ENCODE assay signal across 1 cellular context in genomic region chr4:170027181-170027829, GRCh38.
TF ChIP-seq lines count a peak whose summit lies in the region.

No MANE protein-coding gene starts in this region.

TF ChIP-seq in HepG2, 621 proteins besides CTCF, POLR2A, EP300 and RAD21 (continued from another document and continues in another):
- TF ChIP-seq ZNF318 (CRISPR knock-in tag; IDR thresholded peaks at IDR 0.05) (peak; percentile 88; the same call in 1 of the 2 replicates), NR2F2 (IDR thresholded peaks at IDR 0.05; ENCODE audit: borderline replicate concordance, low read depth) (0 out of 2 replicates have a peak, but pooled peaks have one; percentile 45), PRDM10 (CRISPR knock-in tag; IDR thresholded peaks at IDR 0.05; ENCODE audit: low read depth) (0 out of 2 replicates have a peak, but pooled peaks have one; percentile 59), ZNF746 (CRISPR knock-in tag; IDR thresholded peaks at IDR 0.05) (peak; percentile 71; the same call in 1 of the 2 replicates), ZBTB7A (CRISPR knock-in tag; IDR thresholded peaks at IDR 0.05) (peak; percentile 74; the same call in 1 of the 2 replicates), KLF11 (CRISPR knock-in tag; IDR thresholded peaks at IDR 0.05) (0 out of 2 replicates have a peak, but pooled peaks have one; percentile 66), ISL2 (CRISPR knock-in tag; IDR thresholded peaks at IDR 0.05) (0 out of 2 replicates have a peak, but pooled peaks have one; percentile 41), ZNF766 (CRISPR knock-in tag; IDR thresholded peaks at IDR 0.05; ENCODE audit: borderline replicate concordance) (peak; percentile 82; the same call in 1 of the 2 replicates), RARG (CRISPR knock-in tag; IDR thresholded peaks at IDR 0.05; ENCODE audit: low read depth) (no peak), KDM5A (IDR thresholded peaks at IDR 0.05; ENCODE audit: borderline replicate concordance, low read length) (no peak), ZNF24 (IDR thresholded peaks at IDR 0.05) (0 out of 2 replicates have a peak, but pooled peaks have one; percentile 33), ZNF598 (CRISPR knock-in tag; IDR thresholded peaks at IDR 0.05; ENCODE audit: borderline replicate concordance) (no peak), KDM1A (CRISPR knock-in tag; IDR thresholded peaks at IDR 0.05) (peak; percentile 81), DPF2 (CRISPR knock-in tag; IDR thresholded peaks at IDR 0.05; ENCODE audit: borderline replicate concordance, low read depth) (no peak), REST (IDR thresholded peaks at IDR 0.05; ENCODE audit: borderline replicate concordance in 1 of 2, low read depth in 1 of 2, low read length in 2 of 2) (no peak), ETV6 (CRISPR knock-in tag; conservative IDR thresholded peaks at IDR 0.05) (no peak), PHF20 (CRISPR knock-in tag; IDR thresholded peaks at IDR 0.05) (0 out of 2 replicates have a peak, but pooled peaks have one; percentile 40), ZNF547 (CRISPR knock-in tag; IDR thresholded peaks at IDR 0.05) (peak; percentile 85; the same call in 1 of the 2 replicates), ZNF512 (CRISPR knock-in tag; IDR thresholded peaks at IDR 0.05) (no peak), ZNF552 (CRISPR knock-in tag; IDR thresholded peaks at IDR 0.05; ENCODE audit: borderline replicate concordance) (no peak), ZBTB3 (CRISPR knock-in tag; IDR thresholded peaks at IDR 0.05; ENCODE audit: borderline replicate concordance, low read depth) (no peak), ZNF224 (CRISPR knock-in tag; IDR thresholded peaks at IDR 0.05) (peak; percentile 97), THAP11 (CRISPR knock-in tag; IDR thresholded peaks at IDR 0.05) (peak; percentile 65), NPAS2 (CRISPR knock-in tag; IDR thresholded peaks at IDR 0.05; ENCODE audit: borderline replicate concordance) (no peak), CBX2 (IDR thresholded peaks at IDR 0.05; ENCODE audit: low read depth, low read length) (no peak; the same call in 1 of the 2 replicates), CBX2 (CRISPR knock-in tag; IDR thresholded peaks at IDR 0.05; ENCODE audit: low read depth) (no peak; the same call in 1 of the 2 replicates), FOXC1 (CRISPR knock-in tag; IDR thresholded peaks at IDR 0.05; ENCODE audit: borderline replicate concordance) (peak; percentile 79; the same call in 1 of the 2 replicates), GZF1 (CRISPR knock-in tag; IDR thresholded peaks at IDR 0.05) (no peak), ZNF263 (CRISPR knock-in tag; IDR thresholded peaks at IDR 0.05) (peak; percentile 48; the same call in 1 of the 2 replicates), ZSCAN20 (CRISPR knock-in tag; IDR thresholded peaks at IDR 0.05; ENCODE audit: borderline replicate concordance) (peak; percentile 26; the same call in 1 of the 2 replicates), TFDP1 (CRISPR knock-in tag; IDR thresholded peaks at IDR 0.05; ENCODE audit: borderline replicate concordance) (peak; percentile 94), TERF1 (CRISPR knock-in tag; IDR thresholded peaks at IDR 0.05) (peak; percentile 32; the same call in 1 of the 2 replicates), ATF5 (CRISPR knock-in tag; IDR thresholded peaks at IDR 0.05; ENCODE audit: low read depth) (no peak), ZNF143 (CRISPR knock-in tag; IDR thresholded peaks at IDR 0.05) (0 out of 2 replicates have a peak, but pooled peaks have one; percentile 20), NR2F6 (IDR thresholded peaks at IDR 0.05) (peak; percentile 63), NR2F6 (CRISPR knock-in tag; IDR thresholded peaks at IDR 0.05) (peak; percentile 68), HNRNPK (IDR thresholded peaks at IDR 0.05; ENCODE audit: low read depth, low read length, poor library complexity, severe bottlenecking) (no peak), TBX2 (CRISPR knock-in tag; IDR thresholded peaks at IDR 0.05; ENCODE audit: borderline replicate concordance) (peak; percentile 76; the same call in 1 of the 2 replicates), BRCA1 (CRISPR knock-in tag; IDR thresholded peaks at IDR 0.05) (0 out of 2 replicates have a peak, but pooled peaks have one; percentile 25)
